Comparison of ENCODE assay signal across 1 cellular context in the genomic region with DNA sequence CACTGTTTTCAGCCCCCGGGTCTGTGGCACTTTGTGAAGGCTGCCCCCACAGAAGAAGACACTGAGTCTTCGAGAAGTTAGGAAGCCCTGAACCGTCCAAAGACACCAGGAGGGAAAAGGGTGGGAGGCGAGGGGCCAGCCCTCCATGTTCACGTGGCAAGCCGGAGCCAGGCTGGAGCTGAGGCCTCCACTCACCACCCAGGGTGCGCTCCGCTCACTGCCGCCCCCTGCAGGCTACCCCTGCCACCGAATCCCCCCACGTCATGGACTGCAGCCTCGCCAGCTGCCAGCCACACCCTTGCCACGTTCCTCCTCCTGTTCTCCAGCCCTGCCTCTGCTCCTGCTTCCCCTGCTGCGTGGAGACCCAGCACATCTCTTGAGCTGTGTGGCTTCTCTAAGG.
TF ChIP-seq lines count a peak whose summit lies in the region.

No MANE protein-coding gene starts in this region.

TF ChIP-seq in K562, 482 proteins besides CTCF, POLR2A, EP300 and RAD21 (continued from another document):
- no peak for TF ChIP-seq SMAD4 (CRISPR knock-in tag; conservative IDR thresholded peaks at IDR 0.05)
- TF ChIP-seq KLF1 (tag; IDR thresholded peaks at IDR 0.05), result 0 out of 2 replicates have a peak, but pooled peaks have one; percentile 28
- TF ChIP-seq RAD51 (IDR thresholded peaks at IDR 0.05; ENCODE audit: borderline replicate concordance, low read depth), result 0 out of 2 replicates have a peak, but pooled peaks have one; percentile 2
- peak; percentile 26; the same call in 1 of the 2 replicates for TF ChIP-seq ZNF740 (CRISPR knock-in tag; IDR thresholded peaks at IDR 0.05)
- no peak for TF ChIP-seq ZNF740 (tag; IDR thresholded peaks at IDR 0.05)
- TF ChIP-seq BHLHE40 (IDR thresholded peaks at IDR 0.05; ENCODE audit: low read length), result no peak
- TF ChIP-seq ZNF395 (CRISPR knock-in tag; IDR thresholded peaks at IDR 0.05), result no peak
- no peak for TF ChIP-seq ZNF764 (CRISPR knock-in tag; IDR thresholded peaks at IDR 0.05; ENCODE audit: low read depth)
- no peak for TF ChIP-seq ZNF274 (IDR thresholded peaks at IDR 0.05; ENCODE audit: borderline replicate concordance, low read depth, low read length)
- no peak for TF ChIP-seq SRF (CRISPR knock-in tag; IDR thresholded peaks at IDR 0.05)
- no peak for TF ChIP-seq ZFPM2 (CRISPR knock-in tag; IDR thresholded peaks at IDR 0.05)
- no peak for TF ChIP-seq NBN (IDR thresholded peaks at IDR 0.05; ENCODE audit: low read depth)
- no peak for TF ChIP-seq NFYB (IDR thresholded peaks at IDR 0.05; ENCODE audit: extremely low read depth, insufficient read length)
- 0 out of 2 replicates have a peak, but pooled peaks have one; percentile 23 for TF ChIP-seq SMC3 (conservative IDR thresholded peaks at IDR 0.05; ENCODE audit: insufficient read depth, low read depth, low read length)
- TF ChIP-seq NCOA1 (IDR thresholded peaks at IDR 0.05; ENCODE audit: low read depth), result no peak
- no peak for TF ChIP-seq ZNF551 (CRISPR knock-in tag; IDR thresholded peaks at IDR 0.05)
- TF ChIP-seq ATF1 (CRISPR knock-in tag; IDR thresholded peaks at IDR 0.05), result no peak
- 0 out of 2 replicates have a peak, but pooled peaks have one; percentile 26 for TF ChIP-seq ATF1 (tag; IDR thresholded peaks at IDR 0.05)
- TF ChIP-seq CC2D1A (IDR thresholded peaks at IDR 0.05), result no peak
- peak; percentile 69 for TF ChIP-seq CREM (IDR thresholded peaks at IDR 0.05; ENCODE audit: low read depth)
- TF ChIP-seq SREBF1 (IDR thresholded peaks at IDR 0.05; ENCODE audit: borderline replicate concordance, low read depth, low read length), result no peak
- no peak for TF ChIP-seq POLR2B (IDR thresholded peaks at IDR 0.05; ENCODE audit: low read depth, partially characterized antibody)
- TF ChIP-seq, protein P1, sequence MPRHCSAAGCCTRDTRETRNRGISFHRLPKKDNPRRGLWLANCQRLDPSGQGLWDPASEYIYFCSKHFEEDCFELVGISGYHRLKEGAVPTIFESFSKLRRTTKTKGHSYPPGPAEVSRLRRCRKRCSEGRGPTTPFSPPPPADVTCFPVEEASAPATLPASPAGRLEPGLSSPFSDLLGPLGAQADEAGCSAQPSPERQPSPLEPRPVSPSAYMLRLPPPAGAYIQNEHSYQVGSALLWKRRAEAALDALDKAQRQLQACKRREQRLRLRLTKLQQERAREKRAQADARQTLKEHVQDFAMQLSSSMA (CRISPR knock-in tag; IDR thresholded peaks at IDR 0.05), result no peak
- TF ChIP-seq ADNP (tag; IDR thresholded peaks at IDR 0.05), result no peak
- TF ChIP-seq, protein P2, sequence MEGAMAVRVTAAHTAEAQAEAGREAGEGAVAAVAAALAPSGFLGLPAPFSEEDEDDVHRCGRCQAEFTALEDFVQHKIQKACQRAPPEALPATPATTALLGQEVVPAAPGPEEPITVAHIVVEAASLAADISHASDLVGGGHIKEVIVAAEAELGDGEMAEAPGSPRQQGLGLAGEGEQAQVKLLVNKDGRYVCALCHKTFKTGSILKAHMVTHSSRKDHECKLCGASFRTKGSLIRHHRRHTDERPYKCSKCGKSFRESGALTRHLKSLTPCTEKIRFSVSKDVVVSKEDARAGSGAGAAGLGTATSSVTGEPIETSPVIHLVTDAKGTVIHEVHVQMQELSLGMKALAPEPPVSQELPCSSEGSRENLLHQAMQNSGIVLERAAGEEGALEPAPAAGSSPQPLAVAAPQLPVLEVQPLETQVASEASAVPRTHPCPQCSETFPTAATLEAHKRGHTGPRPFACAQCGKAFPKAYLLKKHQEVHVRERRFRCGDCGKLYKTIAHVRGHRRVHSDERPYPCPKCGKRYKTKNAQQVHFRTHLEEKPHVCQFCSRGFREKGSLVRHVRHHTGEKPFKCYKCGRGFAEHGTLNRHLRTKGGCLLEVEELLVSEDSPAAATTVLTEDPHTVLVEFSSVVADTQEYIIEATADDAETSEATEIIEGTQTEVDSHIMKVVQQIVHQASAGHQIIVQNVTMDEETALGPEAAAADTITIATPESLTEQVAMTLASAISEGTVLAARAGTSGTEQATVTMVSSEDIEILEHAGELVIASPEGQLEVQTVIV (CRISPR knock-in tag; IDR thresholded peaks at IDR 0.05; ENCODE audit: borderline replicate concordance), result no peak
- TF ChIP-seq L3MBTL2 (IDR thresholded peaks at IDR 0.05), result 0 out of 2 replicates have a peak, but pooled peaks have one; percentile 25
- TF ChIP-seq, protein P3, sequence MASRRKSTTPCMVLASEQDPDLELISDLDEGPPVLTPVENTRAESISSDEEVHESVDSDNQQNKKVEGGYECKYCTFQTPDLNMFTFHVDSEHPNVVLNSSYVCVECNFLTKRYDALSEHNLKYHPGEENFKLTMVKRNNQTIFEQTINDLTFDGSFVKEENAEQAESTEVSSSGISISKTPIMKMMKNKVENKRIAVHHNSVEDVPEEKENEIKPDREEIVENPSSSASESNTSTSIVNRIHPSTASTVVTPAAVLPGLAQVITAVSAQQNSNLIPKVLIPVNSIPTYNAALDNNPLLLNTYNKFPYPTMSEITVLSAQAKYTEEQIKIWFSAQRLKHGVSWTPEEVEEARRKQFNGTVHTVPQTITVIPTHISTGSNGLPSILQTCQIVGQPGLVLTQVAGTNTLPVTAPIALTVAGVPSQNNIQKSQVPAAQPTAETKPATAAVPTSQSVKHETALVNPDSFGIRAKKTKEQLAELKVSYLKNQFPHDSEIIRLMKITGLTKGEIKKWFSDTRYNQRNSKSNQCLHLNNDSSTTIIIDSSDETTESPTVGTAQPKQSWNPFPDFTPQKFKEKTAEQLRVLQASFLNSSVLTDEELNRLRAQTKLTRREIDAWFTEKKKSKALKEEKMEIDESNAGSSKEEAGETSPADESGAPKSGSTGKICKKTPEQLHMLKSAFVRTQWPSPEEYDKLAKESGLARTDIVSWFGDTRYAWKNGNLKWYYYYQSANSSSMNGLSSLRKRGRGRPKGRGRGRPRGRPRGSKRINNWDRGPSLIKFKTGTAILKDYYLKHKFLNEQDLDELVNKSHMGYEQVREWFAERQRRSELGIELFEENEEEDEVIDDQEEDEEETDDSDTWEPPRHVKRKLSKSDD (conservative IDR thresholded peaks at IDR 0.05; ENCODE audit: low read length), result no peak
- TF ChIP-seq, protein P4, sequence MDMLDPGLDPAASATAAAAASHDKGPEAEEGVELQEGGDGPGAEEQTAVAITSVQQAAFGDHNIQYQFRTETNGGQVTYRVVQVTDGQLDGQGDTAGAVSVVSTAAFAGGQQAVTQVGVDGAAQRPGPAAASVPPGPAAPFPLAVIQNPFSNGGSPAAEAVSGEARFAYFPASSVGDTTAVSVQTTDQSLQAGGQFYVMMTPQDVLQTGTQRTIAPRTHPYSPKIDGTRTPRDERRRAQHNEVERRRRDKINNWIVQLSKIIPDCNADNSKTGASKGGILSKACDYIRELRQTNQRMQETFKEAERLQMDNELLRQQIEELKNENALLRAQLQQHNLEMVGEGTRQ (CRISPR knock-in tag; IDR thresholded peaks at IDR 0.05), result no peak
- no peak for TF ChIP-seq PRPF4 (IDR thresholded peaks at IDR 0.05; ENCODE audit: insufficient read depth, low read depth, low read length, poor library complexity, severe bottlenecking)
